ENCODE assay signal across 8 cellular contexts in the genomic region with DNA sequence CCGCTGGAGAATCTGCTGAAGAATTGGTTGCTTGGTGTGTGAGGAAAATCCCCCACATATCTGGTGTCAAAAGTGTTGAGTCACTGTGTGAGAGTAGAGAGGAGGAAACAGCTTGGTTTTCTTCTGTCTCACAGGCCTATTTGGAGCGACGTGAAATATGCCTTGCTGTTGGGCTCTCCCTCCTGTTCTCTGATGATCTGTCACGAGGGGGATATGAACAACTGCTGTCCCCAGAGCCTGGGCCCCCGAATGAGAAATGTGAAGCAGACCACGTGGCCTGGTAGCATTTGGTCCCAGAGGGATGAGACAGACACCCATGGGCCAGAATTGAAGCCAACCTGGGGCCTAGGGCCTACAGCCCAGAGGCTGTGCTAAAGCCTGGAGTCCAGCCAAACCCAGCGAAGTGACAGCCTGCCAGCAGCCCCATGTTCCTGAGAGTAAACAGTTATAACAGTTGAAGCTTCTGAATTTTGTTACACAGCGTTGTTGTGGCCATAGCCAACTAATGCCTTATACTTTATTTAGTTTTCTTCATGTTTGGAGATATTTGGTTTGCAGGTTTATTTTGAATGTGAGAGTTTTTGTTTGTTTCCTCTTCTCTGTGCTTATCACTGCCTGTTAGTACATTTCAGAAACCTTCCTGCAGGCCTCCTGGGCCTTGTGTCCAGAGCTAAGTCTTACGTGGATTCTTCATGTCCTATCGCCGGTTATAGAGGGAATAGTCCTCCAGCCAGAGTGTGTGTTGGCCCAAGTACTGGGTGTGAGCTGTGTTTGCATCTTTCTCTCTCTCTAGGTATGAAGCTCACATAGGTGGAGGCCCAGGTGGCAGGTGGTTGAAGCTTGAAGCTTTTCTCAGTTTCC. TPM values are rescaled to one million over a fixed set of nuclear protein-coding genes. Genes with fewer than 3 reads are reported as not detected.
DNase-seq lines count a peak whose midpoint lies in the region; ATAC-seq, FAIRE-seq and TF ChIP-seq lines count a peak whose summit lies in the region.

No MANE protein-coding gene starts in this region.

- DNase-seq in GM10248 (ENCODE audit: extremely low spot score) (peak; percentile 68), HT1080 (ENCODE audit: low read depth) (peak; percentile 35), H1 (ENCODE audit: low read depth in 1 of 2, low spot score in 2 of 2) (no peak), trophoblast cell (peak in 1 of 2 donors; percentile 18), hepatic stellate cell (ENCODE audit: low spot score) (no peak), NCI-H1930 (lab: John Stamatoyannopoulos, UW) (no peak), NK-92 (lab: John Stamatoyannopoulos, UW; ENCODE audit: unreplicated experiment) (no peak)

- no peak overlapping the region for H3K56ac ChIP-seq in H1 (replicated peaks; ENCODE audit: insufficient read length, low read depth, low read length)

- H3K9me3 ChIP-seq in H1 (ENCODE audit: insufficient read depth in 2 of 2, low read depth in 1 of 2, low read length in 1 of 2) (peaks cover 0 to 7% of the 10 kb centered on the region in 2 experiments; a peak in 2 of 4 replicates), trophoblast cell (ENCODE audit: insufficient read depth, low read depth, low read length) (peaks cover 3% of the 10 kb centered on the region)

- H2BK120ac ChIP-seq in H1 (replicated peaks; ENCODE audit: low read depth, low read length) (no peak overlapping the region), trophoblast cell (ENCODE audit: insufficient read depth, low read length, poor library complexity) (no peak overlapping the region)

- H4K8ac ChIP-seq in H1 (ENCODE audit: extremely low read depth, insufficient read depth, low read length): no peak overlapping the region
- no peak overlapping the region for H4K8ac ChIP-seq in trophoblast cell (ENCODE audit: low read depth, low read length)

- H3K79me1 ChIP-seq in H1 (ENCODE audit: low read depth, low read length) (no peaks in the 10 kb centered on the region), trophoblast cell (ENCODE audit: low read length) (no peaks in the 10 kb centered on the region)

- H2AFZ ChIP-seq in H1 (ENCODE audit: low read length) (0 out of 2 replicates have a peak overlapping the region, but pooled peaks have one; percentile 36), trophoblast cell (ENCODE audit: insufficient read depth, low read length, poor library complexity) (peak overlapping the region; percentile 28)

- H3K14ac ChIP-seq in H1 (ENCODE audit: insufficient read length) (no peak overlapping the region), trophoblast cell (ENCODE audit: low read length) (no peak overlapping the region)

- H3K4ac ChIP-seq in H1 (replicated peaks; ENCODE audit: insufficient read length, low read depth, low read length): no peak overlapping the region
- H3K4ac ChIP-seq in trophoblast cell (ENCODE audit: low read depth, low read length): no peak overlapping the region

- TF ChIP-seq EP300 in H1 (IDR thresholded peaks at IDR 0.05; ENCODE audit: borderline replicate concordance in 1 of 2, low read depth in 2 of 2, low read length in 2 of 2): no peak

- TF ChIP-seq CTCF in GM10248 (IDR thresholded peaks at IDR 0.05; ENCODE audit: control extremely low read depth, extremely low read depth, low read depth, missing control alignments): no peak
- no peak for TF ChIP-seq CTCF in H1 (IDR thresholded peaks at IDR 0.05; ENCODE audit: control extremely low read depth in 1 of 3, insufficient read depth in 1 of 3, low read depth in 1 of 3, low read length in 3 of 3)

- H3K9ac ChIP-seq in H1 (replicated peaks in 1 of 4; ENCODE audit: extremely low read depth in 1 of 4, low read depth in 3 of 4, low read length in 3 of 4) (no peak overlapping the region), trophoblast cell (ENCODE audit: low read length) (no peak overlapping the region)

- no peaks in the 10 kb centered on the region for H3K79me2 ChIP-seq in H1 (ENCODE audit: control insufficient read depth in 1 of 2, insufficient read depth in 2 of 2, low read length in 2 of 2)
- H3K79me2 ChIP-seq in trophoblast cell (ENCODE audit: control insufficient read depth, insufficient read depth, low read length, poor library complexity): peaks cover 2% of the 10 kb centered on the region

- H3K4me1 ChIP-seq in H1 (replicated peaks in 1 of 4; ENCODE audit: control insufficient read depth in 3 of 4, insufficient read depth in 4 of 4, low read length in 3 of 4) (peaks cover 0 to 9% (median 4%) of the 10 kb centered on the region in 4 experiments; a peak in 4 of 7 replicates), trophoblast cell (ENCODE audit: control insufficient read depth in 1 of 2, insufficient read depth in 2 of 2, low read length in 2 of 2) (peaks cover 0 to 4% of the 10 kb centered on the region in 2 experiments)

- H3K23ac ChIP-seq in H1 (ENCODE audit: insufficient read length): no peak overlapping the region
- no peak overlapping the region for H3K23ac ChIP-seq in trophoblast cell (ENCODE audit: low read length)

- WGBS in H1 (ENCODE audit: extremely low coverage in 1 of 2, insufficient coverage in 1 of 2, insufficient read length in 1 of 2, insufficient replicate concordance in 2 of 2, low coverage in 1 of 2, low lambda C conversion rate in 2 of 2, missing lambda C conversion rate in 1 of 2), 2 experiments: 82% methylated on average over 11 of the region's 11 CpGs; no CpG with 5 or more reads in 1 of the 2 experiments
- no CpG with 5 or more reads among the region's 11 CpGs for WGBS in trophoblast cell (ENCODE audit: extremely low coverage, insufficient coverage, insufficient read length)

- TF ChIP-seq POLR2A in H1 (IDR thresholded peaks at IDR 0.05; ENCODE audit: control extremely low read depth in 1 of 2, low read depth in 2 of 2, low read length in 2 of 2): no peak

- no peaks in the 10 kb centered on the region for H3K36me3 ChIP-seq in H1 (ENCODE audit: control insufficient read depth in 2 of 4, insufficient read depth in 4 of 4, low read length in 3 of 4)
- H3K36me3 ChIP-seq in trophoblast cell (ENCODE audit: control insufficient read depth in 1 of 2, insufficient read depth in 2 of 2, low read length in 2 of 2): no peaks in the 10 kb centered on the region

- H3K27ac ChIP-seq in H1 (ENCODE audit: low read depth, low read length) (no peak overlapping the region), trophoblast cell (ENCODE audit: low read depth, low read length) (no peak overlapping the region)

- H2BK5ac ChIP-seq in H1 (ENCODE audit: low read depth, low read length): no peak overlapping the region
- H2BK5ac ChIP-seq in trophoblast cell (ENCODE audit: low read depth, low read length, poor library complexity): no peak overlapping the region

- no peak overlapping the region; the same call in 1 of the 2 replicates for H2BK20ac ChIP-seq in H1 (ENCODE audit: low read length)

- no peak overlapping the region for H4K91ac ChIP-seq in H1 (replicated peaks; ENCODE audit: insufficient read length, low read length)
- H4K91ac ChIP-seq in trophoblast cell (ENCODE audit: low read depth, low read length): no peak overlapping the region

- H3K4me2 ChIP-seq in H1 (ENCODE audit: insufficient read depth in 1 of 2, low read depth in 2 of 2, low read length in 2 of 2) (no peak overlapping the region), trophoblast cell (ENCODE audit: low read length) (no peak overlapping the region)

- H4K12ac ChIP-seq in trophoblast cell (ENCODE audit: low read depth, low read length): no peak overlapping the region

- H3K18ac ChIP-seq in H1 (ENCODE audit: extremely low read depth, low read length) (no peak overlapping the region), trophoblast cell (ENCODE audit: low read length) (no peak overlapping the region)

- H3K23me2 ChIP-seq in H1 (ENCODE audit: low read depth, low read length): no peaks in the 10 kb centered on the region

- H2AK5ac ChIP-seq in H1 (ENCODE audit: low read depth, low read length): no peak overlapping the region
- no peak overlapping the region for H2AK5ac ChIP-seq in trophoblast cell (ENCODE audit: low read length)

- H4K5ac ChIP-seq in H1 (ENCODE audit: insufficient read length, low read depth, low read length): no peak overlapping the region

- no peaks in the 10 kb centered on the region for H4K20me1 ChIP-seq in H1 (replicated peaks in 1 of 2; ENCODE audit: control insufficient read depth in 1 of 2, insufficient read depth in 2 of 2, low read length in 2 of 2)

- H3K27me3 ChIP-seq in H1 (replicated peaks in 1 of 4; ENCODE audit: control insufficient read depth in 3 of 4, extremely low read depth in 1 of 4, insufficient read depth in 3 of 4, low read length in 3 of 4) (no peaks in the 10 kb centered on the region), trophoblast cell (ENCODE audit: insufficient read depth, low read length) (no peaks in the 10 kb centered on the region)

- POLR2A ChIA-PET in GM10248 (lab: Yijun Ruan, JAX): no interaction called here
- POLR2A ChIA-PET in H1 (lab: Charles Lee; ENCODE audit: partially characterized antibody): interaction anchor here (0.5 kb wide), 1 partner anchor 69 kb away, joined by 3 read pairs; no protein-coding TSS in a partner anchor

- H2BK12ac ChIP-seq in H1 (ENCODE audit: low read depth, low read length): 0 out of 2 replicates have a peak overlapping the region, but pooled peaks have one; percentile 39
- H2BK12ac ChIP-seq in trophoblast cell (ENCODE audit: low read length): no peak overlapping the region

- CTCF ChIA-PET in GM10248 (lab: Yijun Ruan, JAX) (interaction anchor here (1.0 to 2.8 kb wide), 6 partner anchors 9 to 320 kb away, joined by 3 to 14 read pairs (median 4); a partner anchor contains a TSS), H1 (lab: Charles Lee; ENCODE audit: partially characterized antibody) (interaction anchor here (0.9 to 2.0 kb wide), 7 partner anchors 9 to 106 kb away, joined by 3 to 5 read pairs (median 4); no protein-coding TSS in a partner anchor)

- H3K4me3 ChIP-seq in H1 (ENCODE audit: extremely low read depth in 1 of 4, insufficient read depth in 2 of 4, low read depth in 3 of 4, low read length in 4 of 4) (no peak overlapping the region), trophoblast cell (ENCODE audit: low read depth, low read length) (no peak overlapping the region)

- no peak overlapping the region; the same call in 1 of the 2 replicates for H2BK15ac ChIP-seq in H1 (ENCODE audit: low read length)

- FAIRE-seq in H1 (lab: Jason Lieb, UNC): no peak

- ATAC-seq in GM21526 (IDR thresholded peaks at IDR 0.05; ENCODE audit: low FRiP score, unreplicated experiment): peak; percentile 75

- no peak for TF ChIP-seq RAD21 in H1 (IDR thresholded peaks at IDR 0.05 in 1 of 2, conservative IDR thresholded peaks at IDR 0.05 in 1 of 2; ENCODE audit: low read depth in 2 of 2, low read length in 2 of 2)

RNA-seq across cellular contexts. Expression of a gene that starts 18.7 kb away (rescaled TPM):
- total RNA-seq in HT1080 (2014; rRNA removed; shearing (Covaris generic)): not detected in 2 replicates
- 0.01 and 0.10 TPM in 2 replicates for polyA plus RNA-seq in HT1080 (2015; cell fraction: cytosol; rRNA removed)
- 0.10 and 0.11 TPM in 2 replicates for polyA plus RNA-seq in HT1080 (2015; cell fraction: nucleus; rRNA removed)
- 2.2 and 2.3 TPM in 2 replicates for total RNA-seq in H1 (2021; fragmentation: NEBNext Ultra II Directional; extraction: Animal tissue kit (Norgen Biotek cat#: 25700))
- polyA plus RNA-seq in H1 (2011; rRNA removed): 0.44 and 0.47 TPM in 2 replicates
- 0.72 TPM for polyA plus RNA-seq in H1 (2011; cell fraction: cytosol; rRNA removed)
- polyA plus RNA-seq in H1 (2011; cell fraction: nucleus; rRNA removed): 0.78 TPM
- 0.64 to 0.81 TPM (median 0.78 TPM) in 4 replicates for polyA plus RNA-seq in H1 (2012, experiment 1 of 2)
- polyA plus RNA-seq in H1 (2012, experiment 2 of 2): 0.22 TPM
- 1.8 TPM for polyA plus RNA-seq in H1 (2013, experiment 1 of 2)
- polyA plus RNA-seq in H1 (2013, experiment 2 of 2): 2.3 TPM
- 0.85 and 0.88 TPM in 2 replicates for polyA minus RNA-seq in H1 (2011; rRNA and poly(A)+ RNA removed)
- 0.44 TPM for polyA minus RNA-seq in H1 (2011; cell fraction: cytosol; rRNA and poly(A)+ RNA removed)
- 0.90 TPM for polyA minus RNA-seq in H1 (2011; cell fraction: nucleus; rRNA and poly(A)+ RNA removed)
- polyA plus RNA-seq in trophoblast cell (2013): 15.0 and 15.2 TPM in 2 replicates

Comparison
In these comparisons a context has a peak if more than half of its experiments do, and no peak if none do; other contexts are left out.
1. DNase-seq: peak in GM10248 (single experiment) and HT1080 (single experiment); none in H1 (0 of 2), hepatic stellate cell (single experiment), NCI-H1930 (0 of 2) and NK-92 (single experiment).